In genomic region chr13:48506092-48506701, GRCh38 we compare ENCODE assay signal across 8 cellular contexts. TPM values are rescaled to one million over a fixed set of nuclear protein-coding genes. Genes with fewer than 3 reads are reported as not detected.
DNase-seq lines count a peak whose midpoint lies in the region; ATAC-seq lines count a peak whose summit lies in the region.

No MANE protein-coding gene starts in this region.

- no peak for DNase-seq in activated CD8-positive, alpha-beta T cell treated with anti-CD3 and anti-CD28 coated beads, Interleukin-2, amount 10 ng/mL, durations not matched to agents 7 days and 5 days
- DNase-seq in naive thymus-derived CD4-positive, alpha-beta T cell: no peak
- DNase-seq in SKM-1 (lab: John Stamatoyannopoulos, UW; ENCODE audit: unreplicated experiment): no peak
- no peak for DNase-seq in NCI-H82 treated with DMSO at 0.1 percent for 48 hours (lab: John Stamatoyannopoulos, UW; ENCODE audit: unreplicated experiment)
- DNase-seq in NCI-H510A treated with DMSO at 0.1 percent for 48 hours (lab: John Stamatoyannopoulos, UW): no peak
- no peak for DNase-seq in glomerular visceral epithelial cell (ENCODE audit: extremely low spot score)

- no peaks in the 10 kb centered on the region for H3K9me3 ChIP-seq in naive thymus-derived CD4-positive, alpha-beta T cell (ENCODE audit: control insufficient read depth in 2 of 3, low read length in 3 of 3)

- H3K4me3 Mint-ChIP-seq in activated CD8-positive, alpha-beta T cell treated with anti-CD3 and anti-CD28 coated beads, Interleukin-2, amount 10 ng/mL, durations not matched to agents 7 days and 5 days: peak overlapping the region; percentile 50
- H3K4me3 Mint-ChIP-seq in naive thymus-derived CD4-positive, alpha-beta T cell: peak overlapping the region; percentile 51 to 86 (median 76)

- H3K27ac ChIP-seq in naive thymus-derived CD4-positive, alpha-beta T cell (ENCODE audit: low read depth, low read length): peak overlapping the region; percentile 59

- ATAC-seq in GM18873 (IDR thresholded peaks at IDR 0.05; ENCODE audit: low FRiP score, unreplicated experiment): peak; percentile 20
- ATAC-seq in HG02885 (IDR thresholded peaks at IDR 0.05; ENCODE audit: poor library complexity, unreplicated experiment): peak; percentile 26
- ATAC-seq in activated CD8-positive, alpha-beta T cell treated with anti-CD3 and anti-CD28 coated beads, Interleukin-2, amount 10 ng/mL, durations not matched to agents 7 days and 5 days: peak; percentile 35
- ATAC-seq in naive thymus-derived CD4-positive, alpha-beta T cell: no peak

- peaks cover 7% of the 10 kb centered on the region for H3K9me3 Mint-ChIP-seq in activated CD8-positive, alpha-beta T cell treated with anti-CD3 and anti-CD28 coated beads, Interleukin-2, amount 10 ng/mL, durations not matched to agents 7 days and 5 days (ENCODE audit: insufficient read depth)
- H3K9me3 Mint-ChIP-seq in naive thymus-derived CD4-positive, alpha-beta T cell: peaks cover 0 to 4% (median 0%) of the 10 kb centered on the region in 11 donors

- peak overlapping the region; percentile 90 for H3K27ac Mint-ChIP-seq in activated CD8-positive, alpha-beta T cell treated with anti-CD3 and anti-CD28 coated beads, Interleukin-2, amount 10 ng/mL, durations not matched to agents 7 days and 5 days
- H3K27ac Mint-ChIP-seq in naive thymus-derived CD4-positive, alpha-beta T cell: peak overlapping the region; percentile 83 to 98 (median 91)

- H3K4me1 ChIP-seq in naive thymus-derived CD4-positive, alpha-beta T cell (ENCODE audit: control insufficient read depth in 2 of 2, insufficient read depth in 2 of 2, low read length in 2 of 2): peaks cover 34 to 48% of the 10 kb centered on the region in 2 donors

- POLR2A ChIA-PET in activated CD8-positive, alpha-beta T cell treated with anti-CD3 and anti-CD28 coated beads, Interleukin-2, amount 10 ng/mL, durations not matched to agents 7 days and 5 days (lab: Charles Lee): interaction anchor here (0.7 to 3.9 kb wide), 8 partner anchors 9 to 619 kb away, joined by 3 to 30 read pairs (median 5); partner anchors contain the start of gene RCBTB2
- POLR2A ChIA-PET in naive thymus-derived CD4-positive, alpha-beta T cell (lab: Charles Lee): interaction anchor here (0.5 to 3.9 kb wide), 19 partner anchors 9 to 939 kb away, joined by 3 to 83 read pairs (median 5); partner anchors contain the start of genes CYSLTR2, LPAR6 and RCBTB2

- H3K4me3 ChIP-seq in naive thymus-derived CD4-positive, alpha-beta T cell (ENCODE audit: low read length): peak overlapping the region; percentile 37

- no peaks in the 10 kb centered on the region for H3K27me3 Mint-ChIP-seq in activated CD8-positive, alpha-beta T cell treated with anti-CD3 and anti-CD28 coated beads, Interleukin-2, amount 10 ng/mL, durations not matched to agents 7 days and 5 days (ENCODE audit: low read depth)
- peaks cover 0 to 11% (median 0%) of the 10 kb centered on the region in 5 donors for H3K27me3 Mint-ChIP-seq in naive thymus-derived CD4-positive, alpha-beta T cell

- no peaks in the 10 kb centered on the region for H3K36me3 ChIP-seq in naive thymus-derived CD4-positive, alpha-beta T cell (ENCODE audit: control insufficient read depth in 2 of 3, insufficient read depth in 3 of 3, low read length in 3 of 3)

- intact Hi-C loops in naive thymus-derived CD4-positive, alpha-beta T cell (cut with micrococcal nuclease): loop anchor here (5.0 to 10.0 kb wide), 4 partner anchors 146 to 351 kb away; partner anchors contain the start of gene CYSLTR2 (in 2 of the 2)

- CTCF ChIA-PET in activated CD8-positive, alpha-beta T cell treated with anti-CD3 and anti-CD28 coated beads, Interleukin-2, amount 10 ng/mL, durations not matched to agents 7 days and 5 days (lab: Charles Lee): interaction anchor here (0.7 to 2.4 kb wide), 9 partner anchors 10 to 105 kb away, joined by 3 to 7 read pairs (median 3); partner anchors contain the start of gene RCBTB2
- CTCF ChIA-PET in naive thymus-derived CD4-positive, alpha-beta T cell (lab: Charles Lee): interaction anchor here (0.6 to 2.4 kb wide), 10 partner anchors 22 to 361 kb away, joined by 3 to 10 read pairs (median 4); partner anchors contain the start of gene RCBTB2

- H3K4me1 Mint-ChIP-seq in activated CD8-positive, alpha-beta T cell treated with anti-CD3 and anti-CD28 coated beads, Interleukin-2, amount 10 ng/mL, durations not matched to agents 7 days and 5 days (ENCODE audit: low read depth): peaks cover 87% of the 10 kb centered on the region
- peaks cover 49 to 74% (median 57%) of the 10 kb centered on the region in 7 donors for H3K4me1 Mint-ChIP-seq in naive thymus-derived CD4-positive, alpha-beta T cell

- peaks cover 85% of the 10 kb centered on the region for H3K36me3 Mint-ChIP-seq in activated CD8-positive, alpha-beta T cell treated with anti-CD3 and anti-CD28 coated beads, Interleukin-2, amount 10 ng/mL, durations not matched to agents 7 days and 5 days (ENCODE audit: low read depth)
- H3K36me3 Mint-ChIP-seq in naive thymus-derived CD4-positive, alpha-beta T cell: peaks cover 0 to 49% (median 4%) of the 10 kb centered on the region in 5 donors

- no peaks in the 10 kb centered on the region for H3K27me3 ChIP-seq in naive thymus-derived CD4-positive, alpha-beta T cell (ENCODE audit: control insufficient read depth in 2 of 2, insufficient read depth in 2 of 2, low read length in 2 of 2)

RNA-seq across cellular contexts. Expression of gene RCBTB2, which starts 26.7 kb away (rescaled TPM):
- 10 to 100 TPM; 31.0 to 31.5 TPM for total RNA-seq in activated CD8-positive, alpha-beta T cell treated with anti-CD3 and anti-CD28 coated beads, Interleukin-2, amount 10 ng/mL, durations not matched to agents 7 days and 5 days
- total RNA-seq in naive thymus-derived CD4-positive, alpha-beta T cell: 10 to 100 TPM in 3 of 5 experiments, 1 to 10 TPM in 2; 7.6 to 17.8 (median 10.1) TPM
- 10 to 100 TPM; 14.6 to 19.7 TPM for polyA plus RNA-seq in naive thymus-derived CD4-positive, alpha-beta T cell
